Comparison of ENCODE assay signal across 12 cellular contexts in the genomic region with DNA sequence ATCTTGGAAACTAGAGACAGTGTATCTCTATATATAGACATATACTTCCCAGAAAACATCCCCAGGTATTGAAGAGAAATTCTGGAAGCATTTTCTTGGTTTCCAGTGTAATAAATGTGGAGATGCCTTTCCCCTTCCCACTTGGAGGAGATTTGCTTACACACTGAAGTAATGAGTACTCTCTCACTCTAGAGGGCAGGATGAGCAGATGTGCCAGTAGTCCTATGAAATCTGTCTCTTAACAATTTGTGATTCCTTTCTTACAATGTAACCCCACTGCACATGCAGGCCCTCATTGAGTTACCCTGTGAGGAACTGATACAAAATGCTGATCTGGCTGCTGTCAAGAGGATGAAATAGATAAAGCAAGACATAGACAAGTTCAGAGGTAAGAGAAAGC.
DNase-seq lines count a peak whose midpoint lies in the region; ATAC-seq and TF ChIP-seq lines count a peak whose summit lies in the region.
"Had no signal": no experiment of that assay in that cellular context is flagged by ENCODE, and none has a peak within 500 bp of the region (broad histone marks: within the 10 kb centered on the region; RNA-seq: fewer than 3 reads in every experiment).

No MANE protein-coding gene starts in this region.

- no peaks in the 10 kb centered on the region for H3K4me1 ChIP-seq in GM23338 (ENCODE audit: insufficient read depth)
- no peaks in the 10 kb centered on the region for H3K4me1 ChIP-seq in OCI-LY7 (ENCODE audit: insufficient read depth, low read length, poor library complexity, severe bottlenecking)

- H3K4me3 ChIP-seq in GM23338 (no peak overlapping the region), OCI-LY7 (ENCODE audit: low read depth, low read length, poor library complexity, severe bottlenecking) (no peak overlapping the region)

- H3K9me2 ChIP-seq in GM23338 (ENCODE audit: insufficient read depth): no peaks in the 10 kb centered on the region
- H3K9me2 ChIP-seq in OCI-LY7 (ENCODE audit: insufficient read depth, low read length): no peaks in the 10 kb centered on the region

- H3K27me3 ChIP-seq in GM23338 (ENCODE audit: insufficient read depth): no peaks in the 10 kb centered on the region

- no peak overlapping the region for H2AFZ ChIP-seq in GM23338
- no peak overlapping the region for H2AFZ ChIP-seq in OCI-LY7 (ENCODE audit: low read length)

- H3K27ac Mint-ChIP-seq in GM23338: no peak overlapping the region

- no peak overlapping the region for H3K4me3 Mint-ChIP-seq in GM23338

- no peaks in the 10 kb centered on the region for H3K9me3 Mint-ChIP-seq in GM23338

- no TSS peak for BruUV-seq in OCI-LY7 (replicated peaks; lab: Mats Ljungman, UMichigan)

- H3K79me2 ChIP-seq in GM23338 (replicated peaks; ENCODE audit: insufficient read depth) (no peaks in the 10 kb centered on the region), OCI-LY7 (ENCODE audit: insufficient read depth, low read depth, low read length) (no peaks in the 10 kb centered on the region)

- H4K20me1 ChIP-seq in GM23338 (replicated peaks; ENCODE audit: insufficient read depth): no peaks in the 10 kb centered on the region
- H4K20me1 ChIP-seq in OCI-LY7 (ENCODE audit: insufficient read depth, low read length): no peaks in the 10 kb centered on the region

- H3K27ac ChIP-seq in GM23338 (ENCODE audit: low read depth) (no peak overlapping the region), OCI-LY7 (ENCODE audit: low read depth, low read length, poor library complexity, severe bottlenecking) (no peak overlapping the region)

- ATAC-seq in GM23338 (peak; percentile 80), HG03354 (IDR thresholded peaks at IDR 0.05; ENCODE audit: poor library complexity, severe bottlenecking, unreplicated experiment) (no peak), GM18505 (IDR thresholded peaks at IDR 0.05; ENCODE audit: unreplicated experiment) (no peak), HG02798 (IDR thresholded peaks at IDR 0.05; ENCODE audit: poor library complexity, unreplicated experiment) (no peak)
- ATAC-seq: stimulated activated naive CD8-positive, alpha-beta T cell treated with anti-CD3 and anti-CD28 coated beads, Interleukin-15, Interleukin-2, amounts not matched to agents 100 U/mL and 50 U/mL, for 24 hours had no signal

- H3K36me3 ChIP-seq in GM23338 (ENCODE audit: insufficient read depth): no peaks in the 10 kb centered on the region
- H3K36me3 ChIP-seq in OCI-LY7 (ENCODE audit: insufficient read depth, low read length): no peaks in the 10 kb centered on the region

- POLR2A ChIA-PET in OCI-LY7 (lab: Charles Lee): interaction anchor here (1.5 kb wide), 1 partner anchor 12 kb away, joined by 5 read pairs; no protein-coding TSS in a partner anchor

- H3K4me2 ChIP-seq in GM23338 (no peak overlapping the region), OCI-LY7 (ENCODE audit: low read length) (no peak overlapping the region)

- no peaks in the 10 kb centered on the region for H3F3A ChIP-seq in GM23338 (replicated peaks; ENCODE audit: low read depth)

- CTCF ChIA-PET in OCI-LY7 (lab: Charles Lee; ENCODE audit: unreplicated experiment): no interaction called here

- no peaks in the 10 kb centered on the region for H3K36me3 Mint-ChIP-seq in GM23338 (ENCODE audit: low read depth)

- peaks cover 7% of the 10 kb centered on the region for H3K4me1 Mint-ChIP-seq in GM23338

- H3K27me3 Mint-ChIP-seq in GM23338 (ENCODE audit: insufficient read depth, low read depth, poor library complexity): no peaks in the 10 kb centered on the region

- no peak for TF ChIP-seq POLR2A in GM18505 (IDR thresholded peaks at IDR 0.05; ENCODE audit: borderline replicate concordance, extremely low read depth, insufficient read depth, insufficient read length)

- intact Hi-C loops in OCI-LY7 (cut with micrococcal nuclease; ENCODE audit: unreplicated experiment): no loop called here

- TF ChIP-seq CTCF in GM23338 (conservative IDR thresholded peaks at IDR 0.05; ENCODE audit: low read depth in 2 of 2): peak; percentile 50 to 59
- TF ChIP-seq CTCF in OCI-LY7 (conservative IDR thresholded peaks at IDR 0.05; ENCODE audit: low read length): peak; percentile 43; the same call in 1 of the 2 replicates

- DNase-seq in DMS53 treated with DMSO at 0.1 percent for 48 hours (lab: John Stamatoyannopoulos, UW; ENCODE audit: unreplicated experiment): peak; percentile 50
- DNase-seq in GM23338 (ENCODE audit: low spot score): peak; percentile 60
- DNase-seq in OCI-LY7 (ENCODE audit: low spot score): no peak
- peak; percentile 2 for DNase-seq in iPS DF 19.7 (ENCODE audit: low read depth, low spot score)
- DNase-seq in activated effector memory CD4-positive, alpha-beta T cell treated with Interleukin-2 at 50 U/mL for 16 hours: no peak
- DNase-seq: activated T-cell treated with anti-CD3 and anti-CD28 coated beads for 4 hours; erythroblast; NCI-H510A treated with DMSO at 0.1 percent for 48 hours; stimulated activated naive CD8-positive, alpha-beta T cell treated with anti-CD3 and anti-CD28 coated beads, Interleukin-15, Interleukin-2, amounts not matched to agents 100 U/mL and 50 U/mL, for 24 hours had no signal

- H3K9me3 ChIP-seq in OCI-LY7 (ENCODE audit: low read length): no peaks in the 10 kb centered on the region

TF ChIP-seq in GM23338, 12 proteins besides CTCF, POLR2A, EP300 and RAD21 (continues in another document):
- no peak for TF ChIP-seq ZNF114 (CRISPR knock-in tag; IDR thresholded peaks at IDR 0.05)
- no peak for TF ChIP-seq EZH2 (IDR thresholded peaks at IDR 0.05; ENCODE audit: low read depth, unreplicated experiment)
- no peak for TF ChIP-seq JUNB (IDR thresholded peaks at IDR 0.05; ENCODE audit: unreplicated experiment)
- TF ChIP-seq, protein P1, sequence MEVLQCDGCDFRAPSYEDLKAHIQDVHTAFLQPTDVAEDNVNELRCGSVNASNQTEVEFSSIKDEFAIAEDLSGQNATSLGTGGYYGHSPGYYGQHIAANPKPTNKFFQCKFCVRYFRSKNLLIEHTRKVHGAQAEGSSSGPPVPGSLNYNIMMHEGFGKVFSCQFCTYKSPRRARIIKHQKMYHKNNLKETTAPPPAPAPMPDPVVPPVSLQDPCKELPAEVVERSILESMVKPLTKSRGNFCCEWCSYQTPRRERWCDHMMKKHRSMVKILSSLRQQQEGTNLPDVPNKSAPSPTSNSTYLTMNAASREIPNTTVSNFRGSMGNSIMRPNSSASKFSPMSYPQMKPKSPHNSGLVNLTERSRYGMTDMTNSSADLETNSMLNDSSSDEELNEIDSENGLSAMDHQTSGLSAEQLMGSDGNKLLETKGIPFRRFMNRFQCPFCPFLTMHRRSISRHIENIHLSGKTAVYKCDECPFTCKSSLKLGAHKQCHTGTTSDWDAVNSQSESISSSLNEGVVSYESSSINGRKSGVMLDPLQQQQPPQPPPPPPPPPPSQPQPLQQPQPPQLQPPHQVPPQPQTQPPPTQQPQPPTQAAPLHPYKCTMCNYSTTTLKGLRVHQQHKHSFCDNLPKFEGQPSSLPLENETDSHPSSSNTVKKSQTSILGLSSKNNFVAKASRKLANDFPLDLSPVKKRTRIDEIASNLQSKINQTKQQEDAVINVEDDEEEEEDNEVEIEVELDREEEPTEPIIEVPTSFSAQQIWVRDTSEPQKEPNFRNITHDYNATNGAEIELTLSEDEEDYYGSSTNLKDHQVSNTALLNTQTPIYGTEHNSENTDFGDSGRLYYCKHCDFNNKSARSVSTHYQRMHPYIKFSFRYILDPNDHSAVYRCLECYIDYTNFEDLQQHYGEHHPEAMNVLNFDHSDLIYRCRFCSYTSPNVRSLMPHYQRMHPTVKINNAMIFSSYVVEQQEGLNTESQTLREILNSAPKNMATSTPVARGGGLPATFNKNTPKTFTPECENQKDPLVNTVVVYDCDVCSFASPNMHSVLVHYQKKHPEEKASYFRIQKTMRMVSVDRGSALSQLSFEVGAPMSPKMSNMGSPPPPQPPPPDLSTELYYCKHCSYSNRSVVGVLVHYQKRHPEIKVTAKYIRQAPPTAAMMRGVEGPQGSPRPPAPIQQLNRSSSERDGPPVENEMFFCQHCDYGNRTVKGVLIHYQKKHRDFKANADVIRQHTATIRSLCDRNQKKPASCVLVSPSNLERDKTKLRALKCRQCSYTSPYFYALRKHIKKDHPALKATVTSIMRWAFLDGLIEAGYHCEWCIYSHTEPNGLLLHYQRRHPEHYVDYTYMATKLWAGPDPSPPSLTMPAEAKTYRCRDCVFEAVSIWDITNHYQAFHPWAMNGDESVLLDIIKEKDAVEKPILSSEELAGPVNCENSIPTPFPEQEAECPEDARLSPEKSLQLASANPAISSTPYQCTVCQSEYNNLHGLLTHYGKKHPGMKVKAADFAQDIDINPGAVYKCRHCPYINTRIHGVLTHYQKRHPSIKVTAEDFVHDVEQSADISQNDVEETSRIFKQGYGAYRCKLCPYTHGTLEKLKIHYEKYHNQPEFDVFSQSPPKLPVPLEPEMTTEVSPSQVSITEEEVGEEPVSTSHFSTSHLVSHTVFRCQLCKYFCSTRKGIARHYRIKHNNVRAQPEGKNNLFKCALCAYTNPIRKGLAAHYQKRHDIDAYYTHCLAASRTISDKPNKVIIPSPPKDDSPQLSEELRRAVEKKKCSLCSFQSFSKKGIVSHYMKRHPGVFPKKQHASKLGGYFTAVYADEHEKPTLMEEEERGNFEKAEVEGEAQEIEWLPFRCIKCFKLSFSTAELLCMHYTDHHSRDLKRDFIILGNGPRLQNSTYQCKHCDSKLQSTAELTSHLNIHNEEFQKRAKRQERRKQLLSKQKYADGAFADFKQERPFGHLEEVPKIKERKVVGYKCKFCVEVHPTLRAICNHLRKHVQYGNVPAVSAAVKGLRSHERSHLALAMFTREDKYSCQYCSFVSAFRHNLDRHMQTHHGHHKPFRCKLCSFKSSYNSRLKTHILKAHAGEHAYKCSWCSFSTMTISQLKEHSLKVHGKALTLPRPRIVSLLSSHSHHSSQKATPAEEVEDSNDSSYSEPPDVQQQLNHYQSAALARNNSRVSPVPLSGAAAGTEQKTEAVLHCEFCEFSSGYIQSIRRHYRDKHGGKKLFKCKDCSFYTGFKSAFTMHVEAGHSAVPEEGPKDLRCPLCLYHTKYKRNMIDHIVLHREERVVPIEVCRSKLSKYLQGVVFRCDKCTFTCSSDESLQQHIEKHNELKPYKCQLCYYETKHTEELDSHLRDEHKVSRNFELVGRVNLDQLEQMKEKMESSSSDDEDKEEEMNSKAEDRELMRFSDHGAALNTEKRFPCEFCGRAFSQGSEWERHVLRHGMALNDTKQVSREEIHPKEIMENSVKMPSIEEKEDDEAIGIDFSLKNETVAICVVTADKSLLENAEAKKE (CRISPR knock-in tag; IDR thresholded peaks at IDR 0.05): no peak
- TF ChIP-seq STAT1 (IDR thresholded peaks at IDR 0.05; ENCODE audit: unreplicated experiment): no peak
- no peak for TF ChIP-seq POLR2AphosphoS5 (IDR thresholded peaks at IDR 0.05; ENCODE audit: low read depth)
- TF ChIP-seq NANOG (IDR thresholded peaks at IDR 0.05; ENCODE audit: borderline replicate concordance): no peak

Comparison
In these comparisons a context has a peak if more than half of its experiments do, and no peak if none do; other contexts are left out.
1. DNase-seq: peak in DMS53 treated with DMSO at 0.1 percent for 48 hours (single experiment), GM23338 (single experiment) and iPS DF 19.7 (single experiment); none in OCI-LY7 (single experiment) and activated effector memory CD4-positive, alpha-beta T cell treated with Interleukin-2 at 50 U/mL for 16 hours (single experiment).